Comparison of ENCODE assay signal across 18 cellular contexts in the genomic region with DNA sequence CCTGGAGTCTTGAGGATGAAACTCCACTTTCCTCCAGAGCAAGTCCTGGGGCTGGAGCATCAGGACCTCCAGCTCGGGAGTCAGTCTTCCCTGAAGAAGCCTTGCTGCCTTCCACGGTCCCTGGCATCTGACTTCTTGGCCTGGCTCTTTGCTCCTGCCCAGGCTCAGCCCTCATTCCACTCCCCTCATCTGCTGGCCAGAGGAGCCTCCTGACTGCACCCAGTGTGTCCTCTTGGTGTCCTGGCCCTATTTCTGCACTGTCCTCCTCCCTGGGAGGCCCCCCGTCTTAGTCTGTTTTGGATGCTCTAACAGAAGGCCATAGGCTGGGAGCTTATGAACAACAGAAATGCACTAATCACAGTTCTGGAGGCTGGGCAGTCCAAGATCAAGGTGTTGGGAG.
"Had no signal": no experiment of that assay in that cellular context is flagged by ENCODE, and none has a peak within 500 bp of the region (broad histone marks: within the 10 kb centered on the region; RNA-seq: fewer than 3 reads in every experiment).

No MANE protein-coding gene starts in this region.

- H3K9me3 ChIP-seq: left ventricle myocardium inferior, ovary, psoas muscle, transverse colon had no signal

- H3K27ac ChIP-seq: left ventricle myocardium inferior, ovary, psoas muscle, transverse colon had no signal

- H3K27me3 ChIP-seq: ovary, transverse colon had no signal

- DNase-seq: activated CD4-positive, alpha-beta T cell treated with anti-CD3 and anti-CD28 coated beads for 1 hour; activated CD8-positive, alpha-beta T cell treated with anti-CD3 and anti-CD28 coated beads, Interleukin-2, amount 10 ng/mL, durations not matched to agents 7 days and 5 days; activated effector memory CD4-positive, alpha-beta T cell treated with Interleukin-2 at 50 U/mL for 16 hours; activated naive CD4-positive, alpha-beta T cell treated with Interleukin-2 at 50 U/mL for 16 hours; anterior cingulate cortex; effector CD8-positive, alpha-beta T cell; left ventricle myocardium inferior; midbrain; naive thymus-derived CD4-positive, alpha-beta T cell; ovary; stimulated activated CD4-positive, alpha-beta T cell treated with anti-CD3 and anti-CD28 coated beads, Interleukin-1b, Interleukin-23, amount 100 ng/mL, for 48 hours; stimulated activated CD4-positive, alpha-beta T cell treated with anti-CD3 and anti-CD28 coated beads, Interleukin-4, amount 100 ng/mL, for 4 hours; stimulated activated CD8-positive, alpha-beta memory T cell treated with anti-CD3 and anti-CD28 coated beads, Interleukin-4, amount 100 ng/mL, for 48 hours; stimulated activated naive B cell treated with anti-CD40 and anti-IgM and Interleukin-4, amounts not matched to agents 10 μg/mL and 1 μg/mL and 100 μg/mL, for 72 hours; T-helper 2 cell; transverse colon had no signal

- H3K36me3 ChIP-seq: left ventricle myocardium inferior, ovary, transverse colon had no signal

- ATAC-seq: activated CD8-positive, alpha-beta T cell treated with anti-CD3 and anti-CD28 coated beads, Interleukin-2, amount 10 ng/mL, durations not matched to agents 7 days and 5 days; naive thymus-derived CD4-positive, alpha-beta T cell; stimulated activated naive B cell treated with anti-CD40 and anti-IgM and Interleukin-4, amounts not matched to agents 10 μg/mL and 1 μg/mL and 100 μg/mL, for 72 hours had no signal

- H3K4me2 ChIP-seq: smooth muscle cell had no signal

- H3K4me3 ChIP-seq: left ventricle myocardium inferior, ovary, psoas muscle, smooth muscle cell, transverse colon had no signal
